8 cellular contexts compared by ENCODE assay signal in the genomic region with DNA sequence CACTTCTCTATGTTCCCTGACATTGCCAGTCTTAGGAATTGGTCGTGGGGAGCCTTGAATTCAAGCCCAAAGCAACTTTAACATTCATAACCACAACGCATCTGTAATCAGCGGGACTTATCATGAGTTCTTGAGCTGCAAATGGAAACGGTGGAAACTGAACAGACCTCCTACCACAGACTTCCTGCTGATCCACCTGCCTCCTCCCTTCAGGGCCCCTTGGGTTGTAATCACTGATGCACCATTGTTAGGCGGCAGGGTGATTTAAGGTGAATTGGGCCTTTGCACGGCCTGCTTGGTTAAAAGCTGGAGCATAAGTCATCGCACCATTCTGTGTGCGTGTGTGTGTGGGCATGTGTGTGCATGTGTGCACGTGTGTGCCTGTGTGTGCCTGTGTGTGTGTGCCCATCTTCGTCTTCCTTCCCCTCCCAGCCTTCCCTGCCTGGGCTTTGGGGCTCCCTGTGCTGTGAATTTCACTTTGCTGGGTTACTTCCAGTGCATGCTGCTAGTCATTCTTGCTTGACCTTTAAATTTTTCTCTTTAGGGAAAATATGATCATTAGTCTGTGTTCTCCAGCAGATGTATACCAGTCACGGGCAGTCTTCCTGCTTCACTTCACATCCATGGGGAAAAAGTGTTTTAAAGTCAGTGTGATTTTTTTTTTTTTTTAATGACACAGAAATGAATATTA. TPM values are rescaled to one million over a fixed set of nuclear protein-coding genes. Genes with fewer than 3 reads are reported as not detected.
A peak's percentile ranks its signal among the peaks of the same experiment; 100 is the strongest.
DNase-seq lines count a peak whose midpoint lies in the region; TF ChIP-seq lines count a peak whose summit lies in the region.

No MANE protein-coding gene starts in this region.

- H3K4me3 ChIP-seq in dorsolateral prefrontal cortex = no peak overlapping the region

- H3K4me1 Mint-ChIP-seq in dendritic cell treated with granulocyte-macrophage colony-stimulating factor and Interleukin-4, amounts not matched to agents 40 ng/mL and 50 ng/mL, for 4 days (ENCODE audit: low read depth) = peaks cover 96% of the 10 kb centered on the region

- TF ChIP-seq CTCF in dorsolateral prefrontal cortex (IDR thresholded peaks at IDR 0.05 in 54 of 56, conservative IDR thresholded peaks at IDR 0.05 in 2 of 56; ENCODE audit: low read depth in 1 of 56, partially characterized antibody in 56 of 56) = no peak

- H3K27ac ChIP-seq in dorsolateral prefrontal cortex = no peak overlapping the region

- no peaks in the 10 kb centered on the region for H3K27me3 ChIP-seq in dorsolateral prefrontal cortex

- H3K27me3 Mint-ChIP-seq in dendritic cell treated with granulocyte-macrophage colony-stimulating factor and Interleukin-4, amounts not matched to agents 40 ng/mL and 50 ng/mL, for 4 days = no peaks in the 10 kb centered on the region

- intact Hi-C loops in dendritic cell treated with granulocyte-macrophage colony-stimulating factor and Interleukin-4, amounts not matched to agents 40 ng/mL and 50 ng/mL, for 4 days (cut with micrococcal nuclease) = no loop called here
- intact Hi-C loops in dorsolateral prefrontal cortex (cut with DNase I) = no loop called here

- H3K36me3 Mint-ChIP-seq in dendritic cell treated with granulocyte-macrophage colony-stimulating factor and Interleukin-4, amounts not matched to agents 40 ng/mL and 50 ng/mL, for 4 days (ENCODE audit: low read depth) = peaks cover 78% of the 10 kb centered on the region

- H3K9me3 Mint-ChIP-seq in dendritic cell treated with granulocyte-macrophage colony-stimulating factor and Interleukin-4, amounts not matched to agents 40 ng/mL and 50 ng/mL, for 4 days = no peaks in the 10 kb centered on the region

- no peak overlapping the region for H3K4me3 Mint-ChIP-seq in dendritic cell treated with granulocyte-macrophage colony-stimulating factor and Interleukin-4, amounts not matched to agents 40 ng/mL and 50 ng/mL, for 4 days

- DNase-seq in stimulated activated CD4-positive, alpha-beta T cell treated with anti-CD3 and anti-CD28 coated beads, Interleukin-12 subunit alpha, Interleukin-12 subunit beta, amount 100 ng/mL, for 48 hours (ENCODE audit: low read depth in 2 of 3, low spot score in 1 of 3) = peak; percentile 21 to 44 (median 34)
- no peak for DNase-seq in stimulated activated CD4-positive, alpha-beta T cell treated with anti-CD3 and anti-CD28 coated beads, Interleukin-12 subunit alpha, Interleukin-12 subunit beta, amount 100 ng/mL, for 4 hours
- DNase-seq in activated CD4-positive, alpha-beta T cell treated with anti-CD3 and anti-CD28 coated beads for 1 hour = peak; percentile 33
- DNase-seq in KG1 (lab: John Stamatoyannopoulos, UW) (no peak), dorsolateral prefrontal cortex (no peak), DMS114 treated with DMSO at 0.1 percent for 48 hours (lab: John Stamatoyannopoulos, UW; ENCODE audit: unreplicated experiment) (no peak), hypothalamus (lab: John Stamatoyannopoulos, UW) (no peak)

- peak overlapping the region; percentile 60 for H3K27ac Mint-ChIP-seq in dendritic cell treated with granulocyte-macrophage colony-stimulating factor and Interleukin-4, amounts not matched to agents 40 ng/mL and 50 ng/mL, for 4 days

RNA-seq across cellular contexts. Expression of gene CHST11, which starts 29.0 kb away (rescaled TPM):
- total RNA-seq in dorsolateral prefrontal cortex = 10 to 100 TPM; 14.8 to 77.6 (median 22.8) TPM

Comparison
In these comparisons a context has a peak if more than half of its experiments do, and no peak if none do; other contexts are left out.
1. DNase-seq: peak in stimulated activated CD4-positive, alpha-beta T cell treated with anti-CD3 and anti-CD28 coated beads, Interleukin-12 subunit alpha, Interleukin-12 subunit beta, amount 100 ng/mL, for 48 hours (3 of 3) and activated CD4-positive, alpha-beta T cell treated with anti-CD3 and anti-CD28 coated beads for 1 hour (single experiment); none in stimulated activated CD4-positive, alpha-beta T cell treated with anti-CD3 and anti-CD28 coated beads, Interleukin-12 subunit alpha, Interleukin-12 subunit beta, amount 100 ng/mL, for 4 hours (single experiment), KG1 (single experiment), dorsolateral prefrontal cortex (0 of 10), DMS114 treated with DMSO at 0.1 percent for 48 hours (single experiment) and hypothalamus (0 of 51).